Comparison of ENCODE assay signal across 8 cellular contexts in the genomic region with DNA sequence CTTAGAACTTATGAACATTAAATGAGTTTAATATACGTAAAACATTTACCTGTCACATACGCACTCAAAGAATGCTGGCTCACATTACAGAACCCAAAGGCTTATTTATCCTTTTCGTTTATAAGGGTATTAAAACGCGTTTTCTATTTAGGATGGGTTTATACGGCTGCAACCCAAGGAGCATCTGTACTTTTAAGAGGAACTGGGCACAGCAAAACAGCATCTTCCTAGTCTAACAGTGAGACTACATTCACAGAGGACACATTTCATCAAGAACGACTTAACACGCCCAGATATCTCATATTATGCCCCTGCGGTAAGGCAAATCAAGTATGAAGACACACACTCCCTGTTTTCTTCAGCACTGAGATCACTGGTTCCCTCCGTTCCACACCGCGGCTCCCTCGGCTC. TPM values are rescaled to one million over a fixed set of nuclear protein-coding genes. Genes with fewer than 3 reads are reported as not detected.
A peak's percentile ranks its signal among the peaks of the same experiment; 100 is the strongest.
DNase-seq lines count a peak whose midpoint lies in the region; ATAC-seq and TF ChIP-seq lines count a peak whose summit lies in the region.

No MANE protein-coding gene starts in this region.

- H3K4me2 ChIP-seq in DND-41 (ENCODE audit: insufficient read depth, low read length), result peak overlapping the region; percentile 66

- peak overlapping the region; percentile 100 for H3K9ac ChIP-seq in DND-41 (ENCODE audit: low read depth, low read length)

- H3K9me3 ChIP-seq in DND-41 (ENCODE audit: insufficient read depth, low read length, severe bottlenecking) (no peaks in the 10 kb centered on the region), mucosa of descending colon (no peaks in the 10 kb centered on the region)

- DNase-seq in DND-41 (no peak), brain pericyte (ENCODE audit: low read depth, low spot score) (peak; percentile 15), mucosa of descending colon (no peak), NCI-H226 (no peak), dedifferentiated amniotic fluid mesenchymal stem cell (ENCODE audit: extremely low spot score) (no peak), DMS 273 (lab: John Stamatoyannopoulos, UW; ENCODE audit: unreplicated experiment) (no peak)

- peak overlapping the region; percentile 93 to 100 (median 96) for H3K4me3 Mint-ChIP-seq in IgD-negative memory B cell

- peak overlapping the region; percentile 95 for H2AFZ ChIP-seq in DND-41 (ENCODE audit: low read depth, low read length)

- peaks cover 39% of the 10 kb centered on the region for H3K4me1 ChIP-seq in DND-41 (ENCODE audit: insufficient read depth, low read length)
- peaks cover 29% of the 10 kb centered on the region for H3K4me1 ChIP-seq in mucosa of descending colon (ENCODE audit: low read depth)

- H3K27ac ChIP-seq in DND-41 (ENCODE audit: low read length), result peak overlapping the region; percentile 94

- H3K27me3 Mint-ChIP-seq in IgD-negative memory B cell, result no peaks in the 10 kb centered on the region

- H3K27me3 ChIP-seq in DND-41 (ENCODE audit: insufficient read depth, low read length, poor library complexity), result no peaks in the 10 kb centered on the region

- ATAC-seq in DND-41 (ENCODE audit: insufficient read depth, low read depth) (peak; percentile 53), GM21526 (IDR thresholded peaks at IDR 0.05; ENCODE audit: low FRiP score, unreplicated experiment) (peak; percentile 34), mucosa of descending colon (peak; percentile 32)

- H3K79me2 ChIP-seq in DND-41 (ENCODE audit: insufficient read depth, low read length), result peaks cover 47% of the 10 kb centered on the region

- H3K4me3 ChIP-seq in DND-41 (ENCODE audit: low read depth in 1 of 2, low read length in 2 of 2), result peak overlapping the region; percentile 81 to 96
- H3K4me3 ChIP-seq in mucosa of descending colon, result peak overlapping the region; percentile 52

- no peak for TF ChIP-seq CTCF in DND-41 (IDR thresholded peaks at IDR 0.05; ENCODE audit: borderline replicate concordance, extremely low read depth, low read length, poor library complexity, severe bottlenecking)
- TF ChIP-seq CTCF in mucosa of descending colon (IDR thresholded peaks at IDR 0.05), result no peak

- H3K9me3 Mint-ChIP-seq in IgD-negative memory B cell, result no peaks in the 10 kb centered on the region

- H4K20me1 ChIP-seq in DND-41 (ENCODE audit: insufficient read depth, low read length), result peaks cover 28% of the 10 kb centered on the region; the same call in 1 of the 2 replicates

- intact Hi-C loops in mucosa of descending colon (cut with DNase I, micrococcal nuclease), result loop anchor here in 1 of 2 donors (10.0 kb wide), 1 partner anchor 63 kb away; the partner anchor contains the start of gene TMEM243

- peaks cover 21% of the 10 kb centered on the region for H3K36me3 ChIP-seq in DND-41 (ENCODE audit: insufficient read depth, low read length)
- H3K36me3 ChIP-seq in mucosa of descending colon (ENCODE audit: low read depth), result no peaks in the 10 kb centered on the region

- peaks cover 6% of the 10 kb centered on the region for H3K36me3 Mint-ChIP-seq in IgD-negative memory B cell

- peak overlapping the region; percentile 91 to 99 (median 98) for H3K27ac Mint-ChIP-seq in IgD-negative memory B cell

- peaks cover 26 to 38% (median 35%) of the 10 kb centered on the region in 3 donors for H3K4me1 Mint-ChIP-seq in IgD-negative memory B cell

RNA-seq across cellular contexts. Expression of gene DMTF1, which starts 0.5 kb away (rescaled TPM):
- 35.1 TPM for polyA plus RNA-seq in IgD-negative memory B cell
- total RNA-seq in mucosa of descending colon, result 10 to 100 TPM; 48.4 to 94.5 (median 91.9) TPM
